Comparison of ENCODE assay signal across 12 cellular contexts in genomic region chr1:81681570-81681969, GRCh38.
DNase-seq lines count a peak whose midpoint lies in the region; ATAC-seq, FAIRE-seq and TF ChIP-seq lines count a peak whose summit lies in the region.
"Had no signal": no experiment of that assay in that cellular context is flagged by ENCODE, and none has a peak within 500 bp of the region (broad histone marks: within the 10 kb centered on the region; RNA-seq: fewer than 3 reads in every experiment).

No MANE protein-coding gene starts in this region.

- dilution Hi-C loops in IMR-90 (cut with HindIII; ENCODE audit: low sequenced_read_pairs, unreplicated experiment) = no loop called here

- no peak for TF ChIP-seq RAD21 in IMR-90 (IDR thresholded peaks at IDR 0.05; ENCODE audit: low read length)

- no peak for TF ChIP-seq CTCF in IMR-90 (conservative IDR thresholded peaks at IDR 0.05; ENCODE audit: low read depth, low read length)
- TF ChIP-seq CTCF in body of pancreas (IDR thresholded peaks at IDR 0.05) = no peak
- TF ChIP-seq CTCF in ascending aorta (IDR thresholded peaks at IDR 0.05) = no peak

- H3K4me2 ChIP-seq in IMR-90 (ENCODE audit: low read depth, low read length) = peak overlapping the region; percentile 44

- H3K23ac ChIP-seq in IMR-90 (ENCODE audit: low read depth, low read length) = no peak overlapping the region

- H3K14ac ChIP-seq in IMR-90 (replicated peaks; ENCODE audit: low read depth, low read length) = no peak overlapping the region

- H3K4me1 ChIP-seq in IMR-90 (ENCODE audit: control insufficient read depth, insufficient read depth, low read length) (peaks cover 7% of the 10 kb centered on the region), body of pancreas (peaks cover 16% of the 10 kb centered on the region), ascending aorta (peaks cover 0 to 4% of the 10 kb centered on the region in 2 donors)

- no peak overlapping the region for H2BK5ac ChIP-seq in IMR-90 (ENCODE audit: low read depth, low read length, poor library complexity, severe bottlenecking)

- POLR2A ChIA-PET in IMR-90 (lab: Charles Lee; ENCODE audit: unreplicated experiment) = no interaction called here

- no peak overlapping the region for H3K18ac ChIP-seq in IMR-90 (ENCODE audit: low read depth, low read length)

- BruUV-seq in IMR-90 (replicated peaks; lab: Mats Ljungman, UMichigan) = no TSS peak

- H2BK15ac ChIP-seq in IMR-90 (ENCODE audit: low read depth, low read length) = no peak overlapping the region

- H3K4me3 ChIP-seq in IMR-90 (ENCODE audit: insufficient read depth, low read depth, low read length) = no peak overlapping the region
- H3K4me3 ChIP-seq in body of pancreas = no peak overlapping the region
- peak overlapping the region in 1 of 2 donors; percentile 19 for H3K4me3 ChIP-seq in ascending aorta

- no peak overlapping the region for H4K5ac ChIP-seq in IMR-90 (ENCODE audit: low read depth, low read length)

- CTCF ChIA-PET in IMR-90 (lab: Yijun Ruan, JAX) = no interaction called here

- H4K20me1 ChIP-seq in IMR-90 (ENCODE audit: insufficient read depth, low read length) = no peaks in the 10 kb centered on the region

- H2AFZ ChIP-seq in IMR-90 (replicated peaks; ENCODE audit: low read length, poor library complexity) = no peak overlapping the region

- H3K9ac ChIP-seq in IMR-90 (ENCODE audit: low read depth, low read length) = no peak overlapping the region

- no peak overlapping the region for H2BK120ac ChIP-seq in IMR-90 (ENCODE audit: low read depth, low read length)

- WGBS in IMR-90 (ENCODE audit: extremely low coverage in 2 of 2, insufficient read length in 1 of 2), 2 experiments = no CpG with 5 or more reads among the region's 3 CpGs
- 6 to 11% methylated on average over 3 of the region's 3 CpGs for WGBS in body of pancreas, 2 donors

- intact Hi-C loops in IMR-90 (cut with micrococcal nuclease) (no loop called here), body of pancreas (cut with DNase I) (no loop called here), ascending aorta (cut with DNase I) (no loop called here)

- no peak overlapping the region for H3K27ac ChIP-seq in IMR-90 (ENCODE audit: insufficient read depth, low read length)
- peak overlapping the region in 3 of 4 donors; percentile 3 to 33 (median 5) for H3K27ac ChIP-seq in body of pancreas
- H3K27ac ChIP-seq in ascending aorta = no peak overlapping the region

- no peak overlapping the region for H2AK5ac ChIP-seq in IMR-90 (ENCODE audit: low read depth, low read length)

- TF ChIP-seq POLR2A in IMR-90 (IDR thresholded peaks at IDR 0.05; ENCODE audit: low read depth, low read length) (no peak), body of pancreas (IDR thresholded peaks at IDR 0.05) (no peak), H54 (IDR thresholded peaks at IDR 0.05; ENCODE audit: low read depth, low read length) (no peak)

- peak; percentile 43 for ATAC-seq in IMR-90 (ENCODE audit: low read depth)
- ATAC-seq in body of pancreas = peak; percentile 69

- H2BK20ac ChIP-seq in IMR-90 (ENCODE audit: low read depth, low read length) = no peak overlapping the region

- in situ Hi-C loops in IMR-90 (cut with MboI; ENCODE audit: low sequenced_read_pairs) = no loop called here

- H3K79me1 ChIP-seq in IMR-90 (ENCODE audit: low read depth in 1 of 2, low read length in 2 of 2) = no peaks in the 10 kb centered on the region

- H4K91ac ChIP-seq in IMR-90 (ENCODE audit: insufficient read depth, low read depth, low read length) = no peak overlapping the region

- H3K56ac ChIP-seq in IMR-90 (ENCODE audit: extremely low read depth, insufficient read depth, low read length) = no peak overlapping the region

- no peak for FAIRE-seq in H54 (lab: Jason Lieb, UNC)
- FAIRE-seq: colon, GM18507 had no signal

- no peak overlapping the region for H3K4ac ChIP-seq in IMR-90 (ENCODE audit: low read depth, low read length)

- no peaks in the 10 kb centered on the region for H3K36me3 ChIP-seq in IMR-90 (ENCODE audit: control insufficient read depth, insufficient read depth, low read length)
- no peaks in the 10 kb centered on the region for H3K36me3 ChIP-seq in body of pancreas (replicated peaks in 1 of 2; ENCODE audit: insufficient read depth in 1 of 2, low read depth in 2 of 2)
- H3K36me3 ChIP-seq in ascending aorta = no peaks in the 10 kb centered on the region

- H3K27me3 ChIP-seq in IMR-90 (ENCODE audit: control insufficient read depth, insufficient read depth, low read length) (no peaks in the 10 kb centered on the region), body of pancreas (no peaks in the 10 kb centered on the region), ascending aorta (no peaks in the 10 kb centered on the region)

- no peaks in the 10 kb centered on the region for H3K9me3 ChIP-seq in IMR-90 (ENCODE audit: control insufficient read depth, insufficient read depth, low read length)
- no peaks in the 10 kb centered on the region for H3K9me3 ChIP-seq in body of pancreas
- no peaks in the 10 kb centered on the region for H3K9me3 ChIP-seq in ascending aorta

- H2AK9ac ChIP-seq in IMR-90 (replicated peaks; ENCODE audit: low read depth, low read length, poor library complexity) = no peak overlapping the region

- no peak overlapping the region for H4K8ac ChIP-seq in IMR-90 (ENCODE audit: low read depth in 2 of 2, low read length in 2 of 2)

- H3K9me1 ChIP-seq in IMR-90 (ENCODE audit: insufficient read depth, low read length) = no peaks in the 10 kb centered on the region

- DNase-seq in DMS53 treated with DMSO at 0.1 percent for 48 hours (lab: John Stamatoyannopoulos, UW; ENCODE audit: unreplicated experiment) (peak; percentile 58), IMR-90 (peak; percentile 47), body of pancreas (peak in 3 of 4 donors; percentile 44 to 51 (median 50)), lung microvascular endothelial cell (ENCODE audit: low read depth in 2 of 2) (peak; percentile 15 to 84), cerebellar nuclear complex (lab: John Stamatoyannopoulos, UW) (no peak), H54 (ENCODE audit: insufficient read length, low spot score) (no peak), globus pallidus (ENCODE audit: low spot score) (no peak), ascending aorta (ENCODE audit: low spot score in 2 of 2) (no peak)
- DNase-seq: CD4-positive, CD25-positive, alpha-beta regulatory T cell; NCI-H2107 had no signal

TF ChIP-seq in IMR-90, 13 proteins besides CTCF, POLR2A, EP300 and RAD21:
- TF ChIP-seq CHD1 (IDR thresholded peaks at IDR 0.05; ENCODE audit: low read depth, low read length) = no peak
- peak; percentile 41; the same call in 1 of the 2 replicates for TF ChIP-seq FOS (IDR thresholded peaks at IDR 0.05; ENCODE audit: low read depth, low read length)
- no peak for TF ChIP-seq RCOR1 (IDR thresholded peaks at IDR 0.05; ENCODE audit: insufficient replicate concordance, low read length)
- TF ChIP-seq NFE2L2 (IDR thresholded peaks at IDR 0.05; ENCODE audit: low read depth, low read length) = no peak
- TF ChIP-seq MAFK (IDR thresholded peaks at IDR 0.05; ENCODE audit: low read depth, low read length) = no peak

Comparison
In these comparisons a context has a peak if more than half of its experiments do, and no peak if none do; other contexts are left out.
1. DNase-seq: peak in DMS53 treated with DMSO at 0.1 percent for 48 hours (single experiment), IMR-90 (single experiment), body of pancreas (3 of 4) and lung microvascular endothelial cell (2 of 2); none in cerebellar nuclear complex (0 of 2), H54 (single experiment), globus pallidus (single experiment) and ascending aorta (0 of 2).
2. H3K27ac ChIP-seq: peak in body of pancreas (3 of 4); none in IMR-90 (single experiment) and ascending aorta (0 of 2).